Comparison of ENCODE assay signal across 25 cellular contexts in the genomic region with DNA sequence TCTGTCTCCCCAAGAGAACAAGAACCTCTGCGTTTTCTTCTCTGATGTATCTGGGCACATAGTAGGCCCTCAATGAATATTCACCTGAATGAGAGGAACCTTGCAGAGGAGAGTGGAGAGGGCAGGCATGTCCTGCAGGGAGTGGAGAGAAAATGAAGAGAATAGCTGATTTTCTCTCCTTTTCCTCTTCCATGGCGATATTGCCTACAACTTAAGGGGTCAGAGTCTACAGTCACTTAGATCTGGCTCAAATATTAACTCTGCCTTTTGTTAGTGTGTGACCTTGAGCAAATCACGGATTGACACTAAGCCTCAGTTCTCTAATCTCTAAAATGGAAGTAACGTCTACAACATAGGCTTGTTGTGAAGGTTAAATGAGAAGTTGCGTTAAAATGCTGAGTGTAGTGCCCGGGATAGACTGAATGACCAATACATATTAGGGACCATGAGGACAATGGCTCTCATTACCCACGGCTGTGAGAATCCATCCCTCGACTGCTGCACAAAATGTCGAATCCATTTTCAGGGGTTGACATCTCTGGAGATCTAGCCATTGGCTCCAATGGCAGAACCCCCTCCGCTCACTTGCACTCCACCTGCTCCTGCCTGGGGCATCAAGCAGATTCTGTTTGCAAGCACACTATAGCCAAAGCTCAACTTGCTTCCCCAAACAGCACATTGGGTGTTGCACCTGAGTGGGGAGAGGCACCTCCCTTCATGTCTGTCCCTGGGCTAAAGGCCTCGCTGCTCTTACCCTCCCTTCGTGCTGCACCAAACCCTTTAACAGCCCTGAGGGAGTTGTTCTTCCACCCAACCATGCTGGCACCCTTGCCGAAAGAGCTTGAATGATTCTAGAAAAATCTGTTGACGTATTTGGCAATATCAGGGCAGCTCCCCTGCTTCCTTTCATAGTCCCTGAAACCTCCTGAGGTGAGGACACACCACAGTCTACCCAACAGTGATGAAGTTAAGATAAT.
"Had no signal": no experiment of that assay in that cellular context is flagged by ENCODE, and none has a peak within 500 bp of the region (broad histone marks: within the 10 kb centered on the region; RNA-seq: fewer than 3 reads in every experiment).

No MANE protein-coding gene starts in this region.

- H3K4me2 ChIP-seq: neural progenitor cell had no signal

- H2AFZ ChIP-seq: neural progenitor cell had no signal

- ATAC-seq: effector memory CD8-positive, alpha-beta T cell; gastrocnemius medialis; left cardiac atrium; naive thymus-derived CD8-positive, alpha-beta T cell; right cardiac atrium; T-cell had no signal

- H3K27ac ChIP-seq: brain microvascular endothelial cell, coronary artery, dorsolateral prefrontal cortex, gastrocnemius medialis, neural progenitor cell, spleen, thoracic aorta, uterus had no signal

- FAIRE-seq: astrocyte had no signal

- H3K9ac ChIP-seq: neural progenitor cell had no signal

- H3K4me1 ChIP-seq: gastrocnemius medialis had no signal

- DNase-seq: activated CD4-positive, alpha-beta T cell treated with anti-CD3 and anti-CD28 coated beads for 4 hours; activated CD4-positive, alpha-beta T cell treated with anti-CD3 and anti-CD28 coated beads, Interleukin-2, amount 50 U/mL, for 48 hours; activated CD8-positive, alpha-beta memory T cell treated with anti-CD3 and anti-CD28 coated beads for 24 hours; activated effector memory CD4-positive, alpha-beta T cell treated with anti-CD3 and anti-CD28 coated beads, Interleukin-2, amount 50 U/mL, for 16 hours; activated naive CD4-positive, alpha-beta T cell treated with anti-CD3 and anti-CD28 coated beads, Interleukin-2, amount 10 ng/mL, durations not matched to agents 7 days and 5 days; activated naive CD8-positive, alpha-beta T cell treated with anti-CD3 and anti-CD28 coated beads, Interleukin-2, amount 10 ng/mL, durations not matched to agents 7 days and 5 days; amniotic stem cell; brain microvascular endothelial cell; dorsolateral prefrontal cortex; effector memory CD8-positive, alpha-beta T cell; erythroblast; gastrocnemius medialis; glutamatergic neuron; islet precursor cell; left cardiac atrium; midbrain; naive thymus-derived CD8-positive, alpha-beta T cell; right cardiac atrium; spleen; T-cell; uterus had no signal

- H3K27me3 ChIP-seq: brain microvascular endothelial cell, dorsolateral prefrontal cortex, gastrocnemius medialis, neural progenitor cell, spleen, uterus had no signal

- H3K9me3 ChIP-seq: gastrocnemius medialis, spleen, thoracic aorta, uterus had no signal

- H3K36me3 ChIP-seq: brain microvascular endothelial cell, gastrocnemius medialis, neural progenitor cell, thoracic aorta, uterus had no signal

- H3K4me3 ChIP-seq: coronary artery, dorsolateral prefrontal cortex, gastrocnemius medialis, neural progenitor cell, spleen, thoracic aorta, uterus had no signal
